17 cellular contexts compared by ENCODE assay signal in genomic region chr5:1747079-1747802, GRCh38. TPM values are rescaled to one million over a fixed set of nuclear protein-coding genes. Genes with fewer than 3 reads are reported as not detected.
A peak's percentile ranks its signal among the peaks of the same experiment; 100 is the strongest.
DNase-seq lines count a peak whose midpoint lies in the region; ATAC-seq and TF ChIP-seq lines count a peak whose summit lies in the region.
"Had no signal": no experiment of that assay in that cellular context is flagged by ENCODE, and none has a peak within 500 bp of the region (broad histone marks: within the 10 kb centered on the region; RNA-seq: fewer than 3 reads in every experiment).

No MANE protein-coding gene starts in this region.

- H3K9me3 ChIP-seq in MG63 (peaks cover 3% of the 10 kb centered on the region; the same call in 1 of the 2 replicates), spleen (peaks cover 0 to 8% (median 0%) of the 10 kb centered on the region in 8 donors)
- H3K9me3 ChIP-seq: HAP-1, SJCRH30 had no signal

- no peak overlapping the region for H3K27ac Mint-ChIP-seq in CD14-positive monocyte
- H3K27ac Mint-ChIP-seq: IgD-negative memory B cell had no signal

- DNase-seq in CD14-positive monocyte (ENCODE audit: low spot score) (peak; percentile 23), MG63 (peak; percentile 0), islet precursor cell (peak; percentile 43), spleen (peak; percentile 36), globus pallidus (ENCODE audit: low spot score) (no peak), NCI-H526 (lab: John Stamatoyannopoulos, UW) (no peak)
- DNase-seq: EL, MV-4-11, NCI-H1417 treated with DMSO at 0.1 percent for 48 hours, NCI-H2029, NCI-H2171 treated with DMSO at 0.1 percent for 48 hours, NCI-H82, SJCRH30 had no signal

- H3K27me3 ChIP-seq in MG63 (peaks cover 2% of the 10 kb centered on the region; the same call in 1 of the 2 replicates), spleen (replicated peaks in 1 of 7) (peaks cover 0 to 64% (median 0%) of the 10 kb centered on the region in 7 donors)
- H3K27me3 ChIP-seq: BLaER1 treated with 17β-estradiol and CSF1 and Interleukin-3, amounts not matched to agents 10 nM and 100 nM; SJCRH30 had no signal

- no peak for TF ChIP-seq POLR2A in spleen (IDR thresholded peaks at IDR 0.05)

- H3K36me3 ChIP-seq in MG63 (no peaks in the 10 kb centered on the region), spleen (no peaks in the 10 kb centered on the region)
- H3K36me3 ChIP-seq: BLaER1 treated with 17β-estradiol and CSF1 and Interleukin-3, amounts not matched to agents 10 nM and 100 nM; HAP-1; SJCRH30 had no signal

- no peak overlapping the region for H3K4me3 Mint-ChIP-seq in CD14-positive monocyte
- H3K4me3 Mint-ChIP-seq: IgD-negative memory B cell had no signal

- no peak for ATAC-seq in GM21526 (IDR thresholded peaks at IDR 0.05; ENCODE audit: low FRiP score, unreplicated experiment)

- H3K27ac ChIP-seq in spleen = no peak overlapping the region
- H3K27ac ChIP-seq: BLaER1 treated with 17β-estradiol and CSF1 and Interleukin-3, amounts not matched to agents 10 nM and 100 nM; SJCRH30 had no signal

- no peak for TF ChIP-seq CTCF in CD14-positive monocyte (IDR thresholded peaks at IDR 0.05)
- no peak for TF ChIP-seq CTCF in spleen (IDR thresholded peaks at IDR 0.05 in 8 of 11, conservative IDR thresholded peaks at IDR 0.05 in 3 of 11)

- intact Hi-C loops in CD14-positive monocyte (cut with micrococcal nuclease) = no loop called here
- intact Hi-C loops in spleen (cut with DNase I; ENCODE audit: low total_unique reads) = loop anchor here (10.0 kb wide), 1 partner anchor 278 kb away; no protein-coding TSS in a partner anchor

- no peak overlapping the region for H3K4me3 ChIP-seq in MG63
- H3K4me3 ChIP-seq in spleen = no peak overlapping the region
- H3K4me3 ChIP-seq: BLaER1 treated with 17β-estradiol and CSF1 and Interleukin-3, amounts not matched to agents 10 nM and 100 nM; HAP-1; SJCRH30 had no signal

- H3K36me3 Mint-ChIP-seq in CD14-positive monocyte = no peaks in the 10 kb centered on the region
- H3K36me3 Mint-ChIP-seq: IgD-negative memory B cell had no signal

- 77 to 87% (median 82%) methylated on average over 22 to 24 of the region's 24 CpGs for WGBS in spleen, 5 donors

- no peaks in the 10 kb centered on the region for H3K4me1 Mint-ChIP-seq in CD14-positive monocyte
- H3K4me1 Mint-ChIP-seq: IgD-negative memory B cell had no signal

- H3K4me1 ChIP-seq in spleen = no peaks in the 10 kb centered on the region
- H3K4me1 ChIP-seq: HAP-1, SJCRH30 had no signal

- peaks cover 2 to 7% (median 6%) of the 10 kb centered on the region in 3 donors for H3K27me3 Mint-ChIP-seq in CD14-positive monocyte (ENCODE audit: low read depth in 3 of 3)

- peaks cover 0 to 2% (median 0%) of the 10 kb centered on the region in 7 donors for H3K9me3 Mint-ChIP-seq in CD14-positive monocyte

RNA-seq across cellular contexts. Expression of gene MRPL36, which starts 52.4 kb away (rescaled TPM):
- polyA plus RNA-seq in CD14-positive monocyte (10 to 100 TPM; 65.9 to 81.7 TPM), spleen (10 to 100 TPM; 59.3 to 77.3 (median 66.2) TPM)
- total RNA-seq in MG63 (2014; rRNA removed; shearing (Covaris generic); ENCODE audit: low replicate concordance) = 188 and 248 TPM in 2 replicates
- 10 to 100 TPM; 20.3 to 45.0 (median 22.0) TPM for total RNA-seq in spleen

RNA-seq across cellular contexts. Expression of gene NDUFS6, which starts 54.0 kb away (rescaled TPM):
- 10 to 100 TPM; 62.2 to 62.3 TPM for polyA plus RNA-seq in CD14-positive monocyte
- 172 and 215 TPM in 2 replicates for total RNA-seq in MG63 (2014; rRNA removed; shearing (Covaris generic); ENCODE audit: low replicate concordance)
- 10 to 100 TPM; 18.2 to 38.4 (median 25.1) TPM for total RNA-seq in spleen
- polyA plus RNA-seq in spleen = 10 to 100 TPM; 36.7 to 74.2 (median 49.3) TPM

Comparison
In these comparisons a context has a peak if more than half of its experiments do, and no peak if none do; other contexts are left out.
1. DNase-seq: peak in CD14-positive monocyte (single experiment), MG63 (single experiment), islet precursor cell (single experiment) and spleen (single experiment); none in globus pallidus (single experiment) and NCI-H526 (0 of 2).